ENCODE assay signal across 22 cellular contexts in genomic region chr20:41082306-41082705, GRCh38.
"Had no signal": no experiment of that assay in that cellular context is flagged by ENCODE, and none has a peak within 500 bp of the region (broad histone marks: within the 10 kb centered on the region; RNA-seq: fewer than 3 reads in every experiment).

No MANE protein-coding gene starts in this region.

- H3K27ac ChIP-seq: adrenal gland, colonic mucosa, SK-N-MC, VCaP had no signal

- H3K4me3 Mint-ChIP-seq: activated CD4-positive, alpha-beta T cell treated with anti-CD3 and anti-CD28 coated beads for 36 hours; activated CD8-positive, alpha-beta T cell treated with anti-CD3 and anti-CD28 coated beads, Interleukin-2, amount 10 ng/mL, durations not matched to agents 7 days and 5 days; activated naive CD4-positive, alpha-beta T cell treated with anti-CD3 and anti-CD28 coated beads for 36 hours; activated naive CD8-positive, alpha-beta T cell treated with anti-CD3 and anti-CD28 coated beads, Interleukin-2, amount 10 ng/mL, durations not matched to agents 7 days and 5 days; T-cell had no signal

- H3K27ac Mint-ChIP-seq: activated CD4-positive, alpha-beta T cell treated with anti-CD3 and anti-CD28 coated beads for 36 hours; activated CD8-positive, alpha-beta T cell treated with anti-CD3 and anti-CD28 coated beads, Interleukin-2, amount 10 ng/mL, durations not matched to agents 7 days and 5 days; activated naive CD4-positive, alpha-beta T cell treated with anti-CD3 and anti-CD28 coated beads for 36 hours; activated naive CD8-positive, alpha-beta T cell treated with anti-CD3 and anti-CD28 coated beads, Interleukin-2, amount 10 ng/mL, durations not matched to agents 7 days and 5 days had no signal

- H3K4me3 ChIP-seq: adrenal gland, colonic mucosa, SK-N-MC had no signal

- ATAC-seq: activated CD4-positive, alpha-beta T cell treated with anti-CD3 and anti-CD28 coated beads for 36 hours; activated CD8-positive, alpha-beta T cell treated with anti-CD3 and anti-CD28 coated beads, Interleukin-2, amount 10 ng/mL, durations not matched to agents 7 days and 5 days; T-cell had no signal

- DNase-seq: activated CD4-positive, alpha-beta T cell treated with anti-CD3 and anti-CD28 coated beads for 36 hours; activated CD4-positive, CD25-positive, alpha-beta regulatory T cell; activated CD8-positive, alpha-beta memory T cell treated with anti-CD3 and anti-CD28 coated beads, Interleukin-2, amount 50 U/mL, for 48 hours; activated CD8-positive, alpha-beta T cell treated with anti-CD3 and anti-CD28 coated beads, Interleukin-2, amount 10 ng/mL, durations not matched to agents 7 days and 5 days; activated gamma-delta T cell; activated naive CD4-positive, alpha-beta T cell treated with anti-CD3 and anti-CD28 coated beads for 36 hours; activated naive CD8-positive, alpha-beta T cell treated with anti-CD3 and anti-CD28 coated beads, Interleukin-2, amount 10 ng/mL, durations not matched to agents 7 days and 5 days; activated T-cell treated with anti-CD3 and anti-CD28 coated beads, Interleukin-2, amount 50 U/mL, for 1 hour; adrenal gland; anterior cingulate cortex; cerebellar nuclear complex; colonic mucosa; KBM-7; NCI-H1092; NCI-H1930; NCI-H446; NCI-H524; NCI-H748 treated with DMSO at 0.1 percent for 48 hours; SIG-M5; T-cell had no signal

- H3K27me3 ChIP-seq: adrenal gland, colonic mucosa had no signal

- H3K9me3 ChIP-seq: adrenal gland, colonic mucosa had no signal

- H3K36me3 ChIP-seq: colonic mucosa had no signal

- H3K27me3 Mint-ChIP-seq: activated CD4-positive, alpha-beta T cell treated with anti-CD3 and anti-CD28 coated beads for 36 hours; activated naive CD8-positive, alpha-beta T cell treated with anti-CD3 and anti-CD28 coated beads, Interleukin-2, amount 10 ng/mL, durations not matched to agents 7 days and 5 days; T-cell had no signal

- H3K4me1 ChIP-seq: colonic mucosa had no signal

- H3K9me3 Mint-ChIP-seq: activated naive CD4-positive, alpha-beta T cell treated with anti-CD3 and anti-CD28 coated beads for 36 hours; activated naive CD8-positive, alpha-beta T cell treated with anti-CD3 and anti-CD28 coated beads, Interleukin-2, amount 10 ng/mL, durations not matched to agents 7 days and 5 days; T-cell had no signal
